ENCODE assay signal across 8 cellular contexts in the genomic region with DNA sequence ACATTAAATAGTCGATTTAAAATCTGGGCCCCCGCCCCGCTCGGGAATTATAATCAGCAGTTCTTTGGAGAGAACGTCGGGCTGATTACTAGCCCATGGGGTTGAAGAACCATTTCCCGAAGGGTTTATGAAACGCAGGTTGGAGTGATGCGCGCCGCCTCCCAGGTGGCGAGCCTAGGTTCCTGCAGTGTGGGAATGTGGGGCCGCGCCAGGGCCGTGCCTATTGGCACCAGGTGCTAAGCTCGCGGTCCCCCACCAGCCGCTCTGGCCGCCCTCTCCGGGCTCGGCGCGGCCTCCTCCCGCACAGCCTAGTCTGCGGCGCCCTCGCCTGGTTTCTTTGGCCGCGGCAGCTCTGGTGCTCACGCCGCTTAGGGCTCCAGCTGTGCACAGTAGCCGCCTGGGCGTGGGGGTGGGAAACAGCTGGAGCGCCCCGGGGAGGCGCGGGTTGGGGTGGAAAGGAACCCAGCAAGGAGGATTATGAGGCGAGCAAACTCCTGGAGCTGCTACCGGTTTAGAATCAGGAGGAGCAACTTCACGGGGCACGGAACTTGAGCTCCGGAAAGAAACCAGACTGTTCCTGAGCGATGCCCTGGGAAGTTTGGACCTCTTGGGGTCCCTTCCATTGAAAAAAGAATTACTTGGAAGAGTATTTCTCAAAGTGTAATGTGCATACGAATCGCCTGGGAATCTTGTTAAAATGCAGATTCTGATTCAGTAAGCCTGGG. TPM values are rescaled to one million over a fixed set of nuclear protein-coding genes. Genes with fewer than 3 reads are reported as not detected.
DNase-seq lines count a peak whose midpoint lies in the region; FAIRE-seq and TF ChIP-seq lines count a peak whose summit lies in the region.

No MANE protein-coding gene starts in this region.

- FAIRE-seq in H54 (lab: Jason Lieb, UNC), result no peak

- H3K4me3 Mint-ChIP-seq in MCF 10A (ENCODE audit: unreplicated experiment) (peak overlapping the region; percentile 75), immature natural killer cell (peak overlapping the region in 3 of 5 donors; percentile 9 to 57 (median 19))

- H3K27ac Mint-ChIP-seq in MCF 10A (ENCODE audit: low read depth, unreplicated experiment) (no peak overlapping the region), immature natural killer cell (no peak overlapping the region)

- no peaks in the 10 kb centered on the region for H3K36me3 ChIP-seq in skeletal muscle tissue (ENCODE audit: control insufficient read depth in 3 of 3, insufficient read depth in 3 of 3, low read length in 3 of 3)

- peaks cover 0 to 12% (median 5%) of the 10 kb centered on the region in 3 donors for H3K9me3 ChIP-seq in skeletal muscle tissue (ENCODE audit: control insufficient read depth in 3 of 3, low read length in 3 of 3)

- peaks cover 6 to 14% (median 9%) of the 10 kb centered on the region in 3 donors for H3K4me1 ChIP-seq in skeletal muscle tissue (ENCODE audit: control insufficient read depth in 3 of 3, insufficient read depth in 3 of 3, low read length in 3 of 3)

- H3K9ac ChIP-seq in skeletal muscle tissue (ENCODE audit: low read depth in 1 of 3, low read length in 3 of 3), result peak overlapping the region in 2 of 3 donors; percentile 27 to 63

- TF ChIP-seq CTCF in MCF 10A (IDR thresholded peaks at IDR 0.05; ENCODE audit: unreplicated experiment), result peak; percentile 87

- no TSS peak for BruUV-seq in MCF 10A (replicated peaks; lab: Mats Ljungman, UMichigan)

- peak; percentile 18 to 52 for DNase-seq in NCI-H187 (lab: John Stamatoyannopoulos, UW)
- no peak for DNase-seq in NCI-H187 treated with DMSO at 0.1 percent for 48 hours (lab: John Stamatoyannopoulos, UW)
- peak; percentile 72 for DNase-seq in H54 (ENCODE audit: insufficient read length, low spot score)
- peak; percentile 74 for DNase-seq in KBM-7
- DNase-seq in RKO (ENCODE audit: low spot score), result peak; percentile 79
- DNase-seq in MCF 10A (ENCODE audit: unreplicated experiment), result peak; percentile 72
- DNase-seq in immature natural killer cell, result no peak

- intact Hi-C loops in MCF 10A (cut with micrococcal nuclease), result loop anchor here (1.0 to 10.0 kb wide), 7 partner anchors 76 to 804 kb away; no protein-coding TSS in a partner anchor

- peaks cover 70 to 74% (median 71%) of the 10 kb centered on the region in 3 donors for H3K27me3 ChIP-seq in skeletal muscle tissue (ENCODE audit: control insufficient read depth in 3 of 3, insufficient read depth in 3 of 3, low read length in 3 of 3)

- H3K36me3 Mint-ChIP-seq in MCF 10A (ENCODE audit: insufficient read depth, unreplicated experiment) (no peaks in the 10 kb centered on the region), immature natural killer cell (peaks cover 0 to 8% (median 3%) of the 10 kb centered on the region in 3 donors)

- in situ Hi-C loops in KBM-7 (cut with MboI; ENCODE audit: low pct_unique_long_range_greater_than_20kb, low sequenced_read_pairs), result loop anchor here (25.0 kb wide), 1 partner anchor 532 kb away; no protein-coding TSS in a partner anchor

- peak overlapping the region; percentile 41 to 64 (median 52) for H3K4me3 ChIP-seq in skeletal muscle tissue (ENCODE audit: low read length in 3 of 3)

- H3K9me3 Mint-ChIP-seq in MCF 10A (ENCODE audit: unreplicated experiment) (peaks cover 8% of the 10 kb centered on the region), immature natural killer cell (peaks cover 0 to 18% (median 7%) of the 10 kb centered on the region in 6 donors)

- H3K27me3 Mint-ChIP-seq in MCF 10A (ENCODE audit: insufficient read depth, unreplicated experiment) (peaks cover 29% of the 10 kb centered on the region), immature natural killer cell (ENCODE audit: low read depth in 3 of 3) (peaks cover 26 to 43% (median 32%) of the 10 kb centered on the region in 3 donors)

- H3K27ac ChIP-seq in skeletal muscle tissue (ENCODE audit: low read depth, low read length), result no peak overlapping the region

- no peak for TF ChIP-seq POLR2A in H54 (IDR thresholded peaks at IDR 0.05; ENCODE audit: low read depth, low read length)

- CTCF ChIA-PET in MCF 10A (lab: Yijun Ruan, JAX), result interaction anchor here (0.6 to 10.0 kb wide), 82 partner anchors 9 to 1606 kb away, joined by 3 to 163 read pairs (median 4); no protein-coding TSS in a partner anchor

- POLR2A ChIA-PET in MCF 10A (lab: Yijun Ruan, JAX), result interaction anchor here (1.0 to 2.6 kb wide), 3 partner anchors 104 to 717 kb away, joined by 3 to 22 read pairs (median 7); a partner anchor contains a TSS

- no peaks in the 10 kb centered on the region for H3K4me1 Mint-ChIP-seq in MCF 10A (ENCODE audit: insufficient read depth, unreplicated experiment)
- peaks cover 4 to 13% of the 10 kb centered on the region in 2 donors for H3K4me1 Mint-ChIP-seq in immature natural killer cell

RNA-seq across cellular contexts. Expression of a gene that starts 5.6 kb away (rescaled TPM):
- 5.2 and 7.1 TPM in 2 replicates for total RNA-seq in MCF 10A (2022)
- polyA plus RNA-seq in immature natural killer cell, result not detected
- total RNA-seq in skeletal muscle tissue, result 16.2 TPM

Comparison
In these comparisons a context has a peak if more than half of its experiments do, and no peak if none do; other contexts are left out.
1. DNase-seq: peak in NCI-H187 (2 of 2), H54 (single experiment), KBM-7 (single experiment), RKO (single experiment) and MCF 10A (single experiment); none in NCI-H187 treated with DMSO at 0.1 percent for 48 hours (single experiment) and immature natural killer cell (0 of 3).